Comparison of ENCODE assay signal across 8 cellular contexts in genomic region chr16:30351586-30352419, GRCh38. TPM values are rescaled to one million over a fixed set of nuclear protein-coding genes. Genes with fewer than 3 reads are reported as not detected.
DNase-seq lines count a peak whose midpoint lies in the region; ATAC-seq and TF ChIP-seq lines count a peak whose summit lies in the region.
"Had no signal": no experiment of that assay in that cellular context is flagged by ENCODE, and none has a peak within 500 bp of the region (broad histone marks: within the 10 kb centered on the region; RNA-seq: fewer than 3 reads in every experiment).

No MANE protein-coding gene starts in this region.

- H3K27ac ChIP-seq in mammary epithelial cell (ENCODE audit: insufficient read depth, low read depth, low read length) (no peak overlapping the region), lower lobe of right lung (no peak overlapping the region), tibial nerve (peak overlapping the region in 3 of 4 donors; percentile 57 to 97 (median 97))
- H3K27ac ChIP-seq: epithelial cell of prostate had no signal

- dilution Hi-C loops in mammary epithelial cell (cut with HindIII; ENCODE audit: low sequenced_read_pairs) = loop anchor here (25.0 kb wide), 1 partner anchor 390 kb away; the partner anchor contains the start of genes TAOK2 and TMEM219

- no TSS peak for BruUV-seq in mammary epithelial cell (replicated peaks; lab: Mats Ljungman, UMichigan)

- no peak overlapping the region for H3K9ac ChIP-seq in mammary epithelial cell (ENCODE audit: insufficient read depth, low read length)

- H3K4me2 ChIP-seq in mammary epithelial cell (ENCODE audit: insufficient read depth, low read depth, low read length) = no peak overlapping the region

- DNase-seq in NCI-H2196 (lab: John Stamatoyannopoulos, UW; ENCODE audit: unreplicated experiment) (peak; percentile 82), mammary epithelial cell (peak; percentile 37), lower lobe of right lung (peak; percentile 71), tibial nerve (ENCODE audit: low spot score in 2 of 2) (peak; percentile 63 to 80), NCI-H526 (lab: John Stamatoyannopoulos, UW) (no peak)

- intact Hi-C loops in mammary epithelial cell (cut with micrococcal nuclease) = no loop called here
- intact Hi-C loops in lower lobe of right lung (cut with DNase I) = no loop called here

- H3K9me3 ChIP-seq in mammary epithelial cell (replicated peaks; ENCODE audit: insufficient read depth, low read length) (no peaks in the 10 kb centered on the region), lower lobe of right lung (no peaks in the 10 kb centered on the region), tibial nerve (no peaks in the 10 kb centered on the region)

- H3K4me1 ChIP-seq in mammary epithelial cell (ENCODE audit: insufficient read depth, low read length) (peaks cover 17% of the 10 kb centered on the region), lower lobe of right lung (peaks cover 44% of the 10 kb centered on the region), tibial nerve (peaks cover 0 to 49% (median 32%) of the 10 kb centered on the region in 4 donors)

- WGBS in mammary epithelial cell (ENCODE audit: low coverage, missing lambda C conversion rate) = 64% methylated on average over 10 of the region's 11 CpGs
- WGBS in tibial nerve, 2 donors = 56 to 65% methylated on average over 11 of the region's 11 CpGs

- no peaks in the 10 kb centered on the region for H3K27me3 ChIP-seq in mammary epithelial cell (ENCODE audit: insufficient read depth, low read length)
- no peaks in the 10 kb centered on the region for H3K27me3 ChIP-seq in lower lobe of right lung (ENCODE audit: low read depth)
- H3K27me3 ChIP-seq in tibial nerve = no peaks in the 10 kb centered on the region

- in situ Hi-C loops in mammary epithelial cell (cut with MboI; ENCODE audit: low sequenced_read_pairs in 2 of 2) = no loop called here

- H3K36me3 ChIP-seq in mammary epithelial cell (ENCODE audit: insufficient read depth, low read length) (peaks cover 11% of the 10 kb centered on the region), lower lobe of right lung (peaks cover 41% of the 10 kb centered on the region), tibial nerve (peaks cover 0 to 44% (median 8%) of the 10 kb centered on the region in 3 donors)

- TF ChIP-seq CTCF in mammary epithelial cell (conservative IDR thresholded peaks at IDR 0.05 in 1 of 2, IDR thresholded peaks at IDR 0.05 in 1 of 2; ENCODE audit: extremely low read depth in 1 of 2, insufficient read depth in 1 of 2, low read depth in 1 of 2, low read length in 2 of 2) = no peak
- no peak for TF ChIP-seq CTCF in lower lobe of right lung (IDR thresholded peaks at IDR 0.05)
- TF ChIP-seq CTCF in tibial nerve (IDR thresholded peaks at IDR 0.05) = no peak

- H3K4me3 ChIP-seq in mammary epithelial cell (replicated peaks in 1 of 3; ENCODE audit: insufficient read depth in 1 of 3, low read depth in 2 of 3, low read length in 3 of 3) = no peak overlapping the region
- H3K4me3 ChIP-seq in lower lobe of right lung = no peak overlapping the region
- H3K4me3 ChIP-seq in tibial nerve = no peak overlapping the region

- TF ChIP-seq EP300 in tibial nerve (IDR thresholded peaks at IDR 0.05) = peak in 1 of 2 donors; percentile 77

- TF ChIP-seq POLR2A in tibial nerve (IDR thresholded peaks at IDR 0.05) = no peak

- peaks cover 30% of the 10 kb centered on the region for H3K79me2 ChIP-seq in mammary epithelial cell (ENCODE audit: insufficient read depth, low read length)

- peak; percentile 23 to 26 for ATAC-seq in lower lobe of right lung
- no peak for ATAC-seq in GM21367 (IDR thresholded peaks at IDR 0.05; ENCODE audit: unreplicated experiment)
- no peak for ATAC-seq in HG02840 (IDR thresholded peaks at IDR 0.05; ENCODE audit: low FRiP score, unreplicated experiment)

- H2AFZ ChIP-seq in mammary epithelial cell (ENCODE audit: low read depth, low read length) = no peak overlapping the region

- CTCF ChIA-PET in mammary epithelial cell (lab: Charles Lee; ENCODE audit: low non-redundant PET) = no interaction called here

- H4K20me1 ChIP-seq in mammary epithelial cell (ENCODE audit: insufficient read depth, low read length) = no peaks in the 10 kb centered on the region

RNA-seq across cellular contexts. Expression of gene CD2BP2, which starts 3.3 kb away (rescaled TPM):
- total RNA-seq in mammary epithelial cell (10 to 100 TPM; 38.3 to 55.2 TPM), lower lobe of right lung (52.3 TPM), tibial nerve (10 to 100 TPM; 31.8 to 42.7 (median 36.1) TPM)
- 30.8 TPM for polyA plus RNA-seq in mammary epithelial cell
- polyA minus RNA-seq in mammary epithelial cell = 18.2 TPM

RNA-seq across cellular contexts. Expression of gene TBC1D10B, which starts 18.5 kb away (rescaled TPM):
- total RNA-seq in mammary epithelial cell = 10 to 100 TPM; 27.3 to 45.5 TPM
- 26.3 TPM for polyA plus RNA-seq in mammary epithelial cell
- 49.4 TPM for polyA minus RNA-seq in mammary epithelial cell
- total RNA-seq in lower lobe of right lung = 36.9 TPM
- total RNA-seq in tibial nerve = 10 to 100 TPM; 25.6 to 52.2 (median 31.1) TPM

RNA-seq across cellular contexts. Expression of gene MYL11, which starts 22.8 kb away (rescaled TPM):
- total RNA-seq in mammary epithelial cell = not detected
- polyA plus RNA-seq in mammary epithelial cell = 0.29 TPM
- not detected for polyA minus RNA-seq in mammary epithelial cell
- total RNA-seq in lower lobe of right lung = not detected
- total RNA-seq in tibial nerve = not detected

RNA-seq across cellular contexts. Expression of gene SEPTIN1, which starts 30.6 kb away (rescaled TPM):
- total RNA-seq in mammary epithelial cell (1 to 10 TPM in 1 of 2 donors, not detected in 1; 2.0 TPM), lower lobe of right lung (6.0 TPM), tibial nerve (1 to 10 TPM in 3 of 4 donors, not detected in 1; 1.4 to 4.8 (median 3.6) TPM)
- polyA plus RNA-seq in mammary epithelial cell = 0.03 TPM
- not detected for polyA minus RNA-seq in mammary epithelial cell

RNA-seq across cellular contexts. Expression of gene ZNF48, which starts 43.4 kb away (rescaled TPM):
- total RNA-seq in mammary epithelial cell (10 to 100 TPM in 1 of 2 donors, 1 to 10 TPM in 1; 8.8 to 17.7 TPM), lower lobe of right lung (6.2 TPM), tibial nerve (1 to 10 TPM; 5.5 to 7.5 (median 7.3) TPM)
- polyA plus RNA-seq in mammary epithelial cell = 4.7 TPM
- polyA minus RNA-seq in mammary epithelial cell = 17.0 TPM

Comparison
In these comparisons a context has a peak if more than half of its experiments do, and no peak if none do; other contexts are left out.
1. DNase-seq: peak in NCI-H2196 (single experiment), mammary epithelial cell (single experiment), lower lobe of right lung (single experiment) and tibial nerve (2 of 2); none in NCI-H526 (0 of 2).
2. H3K27ac ChIP-seq: peak in tibial nerve (3 of 4); none in mammary epithelial cell (single experiment) and lower lobe of right lung (single experiment).
3. ATAC-seq: peak in lower lobe of right lung (2 of 2); none in GM21367 (single experiment) and HG02840 (single experiment).